8 cellular contexts compared by ENCODE assay signal in genomic region chr1:235649722-235650163, GRCh38. TPM values are rescaled to one million over a fixed set of nuclear protein-coding genes. Genes with fewer than 3 reads are reported as not detected.
DNase-seq lines count a peak whose midpoint lies in the region; ATAC-seq and TF ChIP-seq lines count a peak whose summit lies in the region.

TSS of gene GNG4 (minus strand) at chr1:235649784. CDS start at chr1:235583838, 65,946 bp downstream.

- H3K9me3 ChIP-seq in left lung (no peaks in the 10 kb centered on the region), thoracic aorta (no peaks in the 10 kb centered on the region)

- H3K27me3 ChIP-seq in left lung, result peaks cover 57 to 100% of the 10 kb centered on the region in 2 donors
- H3K27me3 ChIP-seq in thoracic aorta (replicated peaks; ENCODE audit: insufficient read depth), result peaks cover 10% of the 10 kb centered on the region

- in situ Hi-C loops in ACHN (cut with HindIII; ENCODE audit: low pct_ligation_motif_present, low pct_unique_long_range_greater_than_20kb, low sequenced_read_pairs) (no loop called here), astrocyte of the cerebellum (cut with HindIII; ENCODE audit: low sequenced_read_pairs) (no loop called here)

- TF ChIP-seq CTCF in astrocyte of the cerebellum (IDR thresholded peaks at IDR 0.05; ENCODE audit: low read depth, low read length, missing control alignments) (no peak), left lung (IDR thresholded peaks at IDR 0.05) (no peak), thoracic aorta (IDR thresholded peaks at IDR 0.05) (no peak)

- DNase-seq in ACHN (peak; percentile 6), NCI-H2171 treated with DMSO at 0.1 percent for 48 hours (lab: John Stamatoyannopoulos, UW) (peak; percentile 62), astrocyte of the cerebellum (ENCODE audit: low read depth) (no peak), left lung (no peak), thoracic aorta (ENCODE audit: low spot score) (no peak), middle frontal gyrus (ENCODE audit: extremely low spot score, low spot score) (no peak)

- H3K27ac ChIP-seq in left lung, result no peak within 1 kb of the TSS
- H3K27ac ChIP-seq in thoracic aorta, result no peak within 1 kb of the TSS

- peak within 1 kb of the TSS; percentile 51 for H3K4me3 ChIP-seq in astrocyte of the cerebellum (ENCODE audit: low read depth, low read length)
- peak within 1 kb of the TSS; percentile 10 to 38 for H3K4me3 ChIP-seq in left lung
- H3K4me3 ChIP-seq in thoracic aorta, result peak within 1 kb of the TSS; percentile 64

- ATAC-seq in GM19035 (IDR thresholded peaks at IDR 0.05; ENCODE audit: unreplicated experiment) (peak; percentile 31), left lung (no peak), thoracic aorta (ENCODE audit: insufficient number of reproducible peaks, low FRiP score, low read depth) (no peak), HG02610 (IDR thresholded peaks at IDR 0.05; ENCODE audit: unreplicated experiment) (no peak)

- intact Hi-C loops in left lung (cut with DNase I), result no loop called here

- H3K36me3 ChIP-seq in left lung (no peaks in the 10 kb centered on the region), thoracic aorta (no peaks in the 10 kb centered on the region)

- H3K4me1 ChIP-seq in left lung (peaks cover 10 to 28% of the 10 kb centered on the region in 2 donors), thoracic aorta (ENCODE audit: control insufficient read depth in 1 of 2, low read depth in 2 of 2) (peaks cover 13 to 25% of the 10 kb centered on the region in 2 donors)

RNA-seq across cellular contexts. Expression of gene GNG4, which starts in this region (rescaled TPM):
- total RNA-seq in left lung (not detected), thoracic aorta (under 1 TPM in 1 of 2 donors, not detected in 1; 0.28 TPM)

Comparison
In these comparisons a context has a peak if more than half of its experiments do, and no peak if none do; other contexts are left out.
1. DNase-seq: peak in ACHN (single experiment) and NCI-H2171 treated with DMSO at 0.1 percent for 48 hours (single experiment); none in astrocyte of the cerebellum (single experiment), left lung (0 of 2), thoracic aorta (single experiment) and middle frontal gyrus (single experiment).
2. Peak in every context shown above with its lines, with median percentiles within 50 percentile points of each other: H3K4me3 ChIP-seq.